Comparison of ENCODE assay signal across 15 cellular contexts in the genomic region with DNA sequence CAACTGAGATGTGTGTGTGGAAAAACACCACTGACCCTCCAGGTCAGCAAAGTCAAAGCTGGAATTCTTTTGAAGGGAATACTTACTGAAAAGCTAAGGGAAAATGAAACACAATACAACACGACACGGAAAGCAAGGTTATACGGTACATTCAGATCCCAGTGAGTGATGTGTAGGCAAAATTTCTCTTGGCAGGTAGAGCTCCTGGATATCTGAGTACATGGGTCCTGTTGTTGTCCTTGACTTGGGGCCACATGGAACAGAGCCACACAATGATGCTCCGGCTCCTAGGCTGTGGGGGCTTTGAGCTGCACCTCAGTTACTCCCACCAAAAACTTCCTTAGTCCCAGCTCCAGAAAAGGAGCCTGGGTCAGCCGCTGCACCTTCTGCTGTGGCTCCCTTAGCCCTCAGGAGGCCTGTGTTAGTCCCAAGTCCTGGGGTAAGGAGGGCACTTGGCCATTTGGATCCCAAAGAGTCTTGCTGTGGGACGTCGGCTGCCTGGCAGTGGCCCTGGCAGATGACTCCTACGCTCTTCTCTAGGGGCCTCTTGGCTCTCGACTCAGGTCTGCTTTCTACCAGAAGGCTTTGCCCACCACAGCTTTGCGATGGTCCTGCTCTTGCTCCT.
"Had no signal": no experiment of that assay in that cellular context is flagged by ENCODE, and none has a peak within 500 bp of the region (broad histone marks: within the 10 kb centered on the region; RNA-seq: fewer than 3 reads in every experiment).

No MANE protein-coding gene starts in this region.

- H3K4me1 ChIP-seq: thyroid gland had no signal

- FAIRE-seq: small intestine had no signal

- H3K36me3 ChIP-seq: thyroid gland had no signal

- H3K27ac ChIP-seq: thyroid gland, VCaP had no signal

- H3K4me3 ChIP-seq: thyroid gland had no signal

- DNase-seq: activated CD4-positive, alpha-beta T cell treated with anti-CD3 and anti-CD28 coated beads, Interleukin-2, amount 50 U/mL, for 48 hours; activated naive CD8-positive, alpha-beta T cell treated with anti-CD3 and anti-CD28 coated beads for 36 hours; activated T-cell treated with anti-CD3 and anti-CD28 coated beads for 4 hours; amniotic stem cell; effector memory CD4-positive, alpha-beta T cell; hypothalamus; islet precursor cell; nephron progenitor cell; nucleus accumbens; SIG-M5; small intestine; stimulated activated CD4-positive, alpha-beta T cell treated with anti-CD3 and anti-CD28 coated beads, Interleukin-4, amount 100 ng/mL, for 1 hour; T-helper 1 cell; thyroid gland had no signal

- H3K9me3 ChIP-seq: thyroid gland had no signal

- H3K27me3 ChIP-seq: thyroid gland had no signal
